15 cellular contexts compared by ENCODE assay signal in the genomic region with DNA sequence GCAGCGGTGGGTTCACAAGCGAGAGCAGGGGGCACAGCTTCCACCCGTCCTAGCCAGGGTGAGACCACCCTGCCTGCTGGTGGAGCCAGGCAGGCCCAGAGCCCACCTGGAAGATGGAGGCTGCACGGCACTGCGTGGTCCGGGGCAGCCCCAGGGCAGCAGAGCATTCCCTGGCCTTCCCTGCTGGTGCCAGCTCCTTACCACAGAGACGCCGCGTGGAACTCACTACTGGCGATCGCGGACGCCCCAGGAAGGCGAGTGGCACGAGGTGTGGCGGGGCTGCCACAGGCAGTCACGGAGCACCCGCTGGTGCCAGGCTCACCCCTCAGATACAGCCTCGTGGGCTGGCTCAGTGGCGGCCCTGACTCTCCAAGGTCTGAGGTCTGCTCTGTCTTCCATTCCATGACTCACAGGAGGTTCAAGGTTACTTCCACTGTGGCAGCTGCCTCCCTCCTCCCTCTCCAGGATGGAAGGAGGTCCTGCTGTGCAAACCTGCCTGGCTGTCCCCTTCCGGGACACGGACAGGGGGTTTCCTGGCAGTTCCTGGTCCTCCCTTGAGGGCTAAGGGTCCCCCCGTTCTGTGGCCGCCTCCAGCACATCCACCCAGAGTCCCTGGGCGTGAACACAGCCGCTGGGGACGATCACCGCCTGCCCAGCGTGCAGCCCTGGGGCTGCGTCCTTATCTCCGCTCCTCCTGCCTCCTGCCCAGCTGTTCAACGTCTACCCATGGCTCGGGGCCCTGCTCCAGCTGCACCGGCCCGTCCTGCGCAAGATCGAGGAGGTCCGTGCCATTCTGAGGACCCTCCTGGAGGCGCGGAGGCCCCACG. TPM values are rescaled to one million over a fixed set of nuclear protein-coding genes. Genes with fewer than 3 reads are reported as not detected.
DNase-seq lines count a peak whose midpoint lies in the region; ATAC-seq and FAIRE-seq lines count a peak whose summit lies in the region.
"Had no signal": no experiment of that assay in that cellular context is flagged by ENCODE, and none has a peak within 500 bp of the region (broad histone marks: within the 10 kb centered on the region; RNA-seq: fewer than 3 reads in every experiment).

No MANE protein-coding gene starts in this region.

- H4K8ac ChIP-seq in neuronal stem cell (ENCODE audit: low read depth, low read length): no peak overlapping the region

- H3K14ac ChIP-seq in neuronal stem cell (ENCODE audit: low read length): peak overlapping the region; percentile 94

- no peak overlapping the region for H3K4me3 Mint-ChIP-seq in activated T-helper 17 cell treated with anti-CD3 and anti-CD28 coated beads, Interleukin-2, amount 50 U/mL, for 72 hours
- H3K4me3 Mint-ChIP-seq: mesothelial cell of epicardium had no signal

- H3K27ac ChIP-seq in duodenal mucosa (ENCODE audit: low read depth, low read length) (no peak overlapping the region), neuronal stem cell (replicated peaks; ENCODE audit: low read length) (no peak overlapping the region)
- H3K27ac ChIP-seq: coronary artery, heart right ventricle, uterus had no signal

- H3K27me3 Mint-ChIP-seq in activated T-helper 17 cell treated with anti-CD3 and anti-CD28 coated beads, Interleukin-2, amount 50 U/mL, for 72 hours: peaks cover 3% of the 10 kb centered on the region

- H2BK5ac ChIP-seq in neuronal stem cell (ENCODE audit: low read length): no peak overlapping the region

- H3K4me2 ChIP-seq in neuronal stem cell (ENCODE audit: insufficient read depth, low read length, poor library complexity, severe bottlenecking): no peak overlapping the region

- no peak overlapping the region for H3K27ac Mint-ChIP-seq in activated naive CD4-positive, alpha-beta T cell treated with anti-CD3 and anti-CD28 coated beads, Interleukin-2, amount 50 U/mL, for 72 hours
- H3K27ac Mint-ChIP-seq in activated T-helper 17 cell treated with anti-CD3 and anti-CD28 coated beads, Interleukin-2, amount 50 U/mL, for 72 hours: no peak overlapping the region
- H3K27ac Mint-ChIP-seq: mesothelial cell of epicardium had no signal

- H3K36me3 Mint-ChIP-seq in activated naive CD4-positive, alpha-beta T cell treated with anti-CD3 and anti-CD28 coated beads, Interleukin-2, amount 50 U/mL, for 72 hours: no peaks in the 10 kb centered on the region
- H3K36me3 Mint-ChIP-seq in activated T-helper 17 cell treated with anti-CD3 and anti-CD28 coated beads, Interleukin-2, amount 50 U/mL, for 72 hours (ENCODE audit: low read depth): no peaks in the 10 kb centered on the region
- H3K36me3 Mint-ChIP-seq: mesothelial cell of epicardium had no signal

- no peak overlapping the region for H4K91ac ChIP-seq in neuronal stem cell (ENCODE audit: low read depth, low read length, poor library complexity)

- no peak for ATAC-seq in activated naive CD4-positive, alpha-beta T cell treated with anti-CD3 and anti-CD28 coated beads, Interleukin-2, amount 50 U/mL, for 72 hours
- ATAC-seq in activated T-helper 17 cell treated with anti-CD3 and anti-CD28 coated beads, Interleukin-2, amount 50 U/mL, for 72 hours (replicated peaks): no peak
- ATAC-seq: sciatic nerve had no signal

- no peak overlapping the region for H2BK15ac ChIP-seq in neuronal stem cell (ENCODE audit: low read length)

- H3K23ac ChIP-seq in neuronal stem cell (ENCODE audit: low read depth, low read length, poor library complexity): peak overlapping the region; percentile 52

- H3K9me3 ChIP-seq in duodenal mucosa (ENCODE audit: control insufficient read depth in 1 of 2, low read length in 2 of 2): no peaks in the 10 kb centered on the region
- no peaks in the 10 kb centered on the region for H3K9me3 ChIP-seq in neuronal stem cell (replicated peaks in 1 of 2; ENCODE audit: control insufficient read depth in 2 of 2, insufficient read depth in 1 of 2, low read depth in 1 of 2, low read length in 2 of 2)
- H3K9me3 ChIP-seq: heart right ventricle, uterus had no signal

- peak overlapping the region; percentile 36 to 40 for H3K4me3 ChIP-seq in duodenal mucosa (ENCODE audit: low read depth in 1 of 2, low read length in 2 of 2)
- no peak overlapping the region for H3K4me3 ChIP-seq in neuronal stem cell (ENCODE audit: low read length in 2 of 2)
- H3K4me3 ChIP-seq: coronary artery, heart right ventricle, uterus had no signal

- no peak overlapping the region for H3K4ac ChIP-seq in neuronal stem cell (ENCODE audit: low read length)

- DNase-seq in DMS53 (lab: John Stamatoyannopoulos, UW) (peak; percentile 81), NCI-H69 (lab: John Stamatoyannopoulos, UW) (peak; percentile 73), neuronal stem cell (ENCODE audit: low spot score) (no peak), GM19239 (ENCODE audit: insufficient read length, low spot score) (no peak)
- DNase-seq in activated naive CD4-positive, alpha-beta T cell treated with anti-CD3 and anti-CD28 coated beads, Interleukin-2, amount 50 U/mL, for 72 hours (ENCODE audit: low spot score in 2 of 2): no peak
- DNase-seq in activated effector memory CD4-positive, alpha-beta T cell treated with Interleukin-2 at 50 U/mL for 16 hours: no peak
- DNase-seq: heart right ventricle, NCI-H2029 treated with DMSO at 0.1 percent for 48 hours, uterus had no signal

- H3K79me1 ChIP-seq in neuronal stem cell (ENCODE audit: low read depth, low read length): peaks cover 2% of the 10 kb centered on the region

- H2BK120ac ChIP-seq in neuronal stem cell (ENCODE audit: low read depth, low read length): no peak overlapping the region

- H2AK5ac ChIP-seq in neuronal stem cell (ENCODE audit: low read depth, low read length): peak overlapping the region; percentile 97

- FAIRE-seq in GM19239 (lab: Jason Lieb, UNC): no peak
- FAIRE-seq: D721Med had no signal

- H3K4me1 ChIP-seq in duodenal mucosa (ENCODE audit: control insufficient read depth in 1 of 2, insufficient read depth in 2 of 2, low read length in 2 of 2) (peaks cover 8 to 11% of the 10 kb centered on the region in 2 donors), neuronal stem cell (ENCODE audit: control insufficient read depth in 2 of 2, insufficient read depth in 1 of 2, low read depth in 1 of 2, low read length in 2 of 2) (peaks cover 3 to 9% of the 10 kb centered on the region in 2 donors)
- H3K4me1 ChIP-seq: uterus had no signal

- no peak overlapping the region for H2AFZ ChIP-seq in neuronal stem cell (ENCODE audit: low read length)

- H3K18ac ChIP-seq in neuronal stem cell (ENCODE audit: low read length): peak overlapping the region; percentile 89

- no peaks in the 10 kb centered on the region for H3K36me3 ChIP-seq in duodenal mucosa (ENCODE audit: control insufficient read depth in 1 of 2, insufficient read depth in 2 of 2, low read length in 2 of 2)
- no peaks in the 10 kb centered on the region for H3K36me3 ChIP-seq in neuronal stem cell (replicated peaks in 1 of 2; ENCODE audit: control insufficient read depth in 2 of 2, insufficient read depth in 2 of 2, low read length in 2 of 2)
- H3K36me3 ChIP-seq: heart right ventricle, uterus had no signal

- H3K27me3 ChIP-seq in duodenal mucosa (ENCODE audit: control insufficient read depth in 1 of 2, insufficient read depth in 2 of 2, low read length in 2 of 2) (no peaks in the 10 kb centered on the region), neuronal stem cell (ENCODE audit: control insufficient read depth in 3 of 3, insufficient read depth in 3 of 3, low read depth in 1 of 3, low read length in 3 of 3) (no peaks in the 10 kb centered on the region)

- no peak overlapping the region for H2BK12ac ChIP-seq in neuronal stem cell (ENCODE audit: low read length)

- no CpG with 5 or more reads among the region's 41 CpGs for WGBS in neuronal stem cell (ENCODE audit: extremely low coverage in 2 of 2, insufficient read length in 2 of 2, insufficient replicate concordance in 1 of 2), 2 donors

- H3K9ac ChIP-seq in duodenal mucosa (ENCODE audit: low read depth in 1 of 2, low read length in 2 of 2): peak overlapping the region in 1 of 2 donors; percentile 47
- H3K9ac ChIP-seq in neuronal stem cell (ENCODE audit: low read depth, low read length, poor library complexity): peak overlapping the region; percentile 60

- H3K4me1 Mint-ChIP-seq in activated T-helper 17 cell treated with anti-CD3 and anti-CD28 coated beads, Interleukin-2, amount 50 U/mL, for 72 hours: no peaks in the 10 kb centered on the region

- no peaks in the 10 kb centered on the region for H3K9me3 Mint-ChIP-seq in activated naive CD4-positive, alpha-beta T cell treated with anti-CD3 and anti-CD28 coated beads, Interleukin-2, amount 50 U/mL, for 72 hours
- no peaks in the 10 kb centered on the region for H3K9me3 Mint-ChIP-seq in activated T-helper 17 cell treated with anti-CD3 and anti-CD28 coated beads, Interleukin-2, amount 50 U/mL, for 72 hours
- H3K9me3 Mint-ChIP-seq: mesothelial cell of epicardium had no signal

RNA-seq across cellular contexts. Expression of a gene that starts 3.1 kb away (rescaled TPM):
- polyA plus RNA-seq in neuronal stem cell (2013, experiment 1 of 2): not detected
- polyA plus RNA-seq in neuronal stem cell (2013, experiment 2 of 2): not detected
- not detected for total RNA-seq in activated naive CD4-positive, alpha-beta T cell treated with anti-CD3 and anti-CD28 coated beads, Interleukin-2, amount 50 U/mL, for 72 hours
- not detected for total RNA-seq in activated T-helper 17 cell treated with anti-CD3 and anti-CD28 coated beads, Interleukin-2, amount 50 U/mL, for 72 hours
- total RNA-seq: heart right ventricle had no signal
- polyA plus RNA-seq: heart right ventricle had no signal

RNA-seq across cellular contexts. Expression of a gene that starts 10.8 kb away (rescaled TPM):
- 8.7 TPM for polyA plus RNA-seq in neuronal stem cell (2013, experiment 1 of 2)
- 8.9 TPM for polyA plus RNA-seq in neuronal stem cell (2013, experiment 2 of 2)
- total RNA-seq in activated naive CD4-positive, alpha-beta T cell treated with anti-CD3 and anti-CD28 coated beads, Interleukin-2, amount 50 U/mL, for 72 hours: 10 to 100 TPM; 18.8 to 20.7 TPM
- 10 to 100 TPM; 13.7 to 20.8 TPM for total RNA-seq in activated T-helper 17 cell treated with anti-CD3 and anti-CD28 coated beads, Interleukin-2, amount 50 U/mL, for 72 hours

RNA-seq across cellular contexts. Expression of a gene that starts 31.6 kb away (rescaled TPM):
- 0.50 TPM for polyA plus RNA-seq in neuronal stem cell (2013, experiment 1 of 2)
- 0.48 TPM for polyA plus RNA-seq in neuronal stem cell (2013, experiment 2 of 2)
- total RNA-seq in activated naive CD4-positive, alpha-beta T cell treated with anti-CD3 and anti-CD28 coated beads, Interleukin-2, amount 50 U/mL, for 72 hours: 10 to 100 TPM in 1 of 2 donors, 1 to 10 TPM in 1; 9.2 to 19.9 TPM
- total RNA-seq in activated T-helper 17 cell treated with anti-CD3 and anti-CD28 coated beads, Interleukin-2, amount 50 U/mL, for 72 hours: 10 to 100 TPM in 1 of 2 donors, 1 to 10 TPM in 1; 2.3 to 23.7 TPM

RNA-seq across cellular contexts. Expression of a gene that starts 58.2 kb away (rescaled TPM):
- polyA plus RNA-seq in neuronal stem cell (2013, experiment 1 of 2): 1.7 TPM
- 1.5 TPM for polyA plus RNA-seq in neuronal stem cell (2013, experiment 2 of 2)
- 1 to 10 TPM; 1.6 to 9.3 TPM for total RNA-seq in activated naive CD4-positive, alpha-beta T cell treated with anti-CD3 and anti-CD28 coated beads, Interleukin-2, amount 50 U/mL, for 72 hours
- 10 to 100 TPM in 1 of 2 donors, 1 to 10 TPM in 1; 2.0 to 14.9 TPM for total RNA-seq in activated T-helper 17 cell treated with anti-CD3 and anti-CD28 coated beads, Interleukin-2, amount 50 U/mL, for 72 hours

Comparison
In these comparisons a context has a peak if more than half of its experiments do, and no peak if none do; other contexts are left out.
1. DNase-seq: peak in DMS53 (single experiment) and NCI-H69 (single experiment); none in neuronal stem cell (single experiment), activated naive CD4-positive, alpha-beta T cell treated with anti-CD3 and anti-CD28 coated beads, Interleukin-2, amount 50 U/mL, for 72 hours (0 of 2), activated effector memory CD4-positive, alpha-beta T cell treated with Interleukin-2 at 50 U/mL for 16 hours (single experiment) and GM19239 (single experiment).
2. H3K4me3 ChIP-seq: peak in duodenal mucosa (2 of 2); none in neuronal stem cell (0 of 2).